ENCODE assay signal across 32 cellular contexts in genomic region chr2:74343316-74343715, GRCh38.
"Had no signal": no experiment of that assay in that cellular context is flagged by ENCODE, and none has a peak within 500 bp of the region (broad histone marks: within the 10 kb centered on the region; RNA-seq: fewer than 3 reads in every experiment).

A gene with protein sequence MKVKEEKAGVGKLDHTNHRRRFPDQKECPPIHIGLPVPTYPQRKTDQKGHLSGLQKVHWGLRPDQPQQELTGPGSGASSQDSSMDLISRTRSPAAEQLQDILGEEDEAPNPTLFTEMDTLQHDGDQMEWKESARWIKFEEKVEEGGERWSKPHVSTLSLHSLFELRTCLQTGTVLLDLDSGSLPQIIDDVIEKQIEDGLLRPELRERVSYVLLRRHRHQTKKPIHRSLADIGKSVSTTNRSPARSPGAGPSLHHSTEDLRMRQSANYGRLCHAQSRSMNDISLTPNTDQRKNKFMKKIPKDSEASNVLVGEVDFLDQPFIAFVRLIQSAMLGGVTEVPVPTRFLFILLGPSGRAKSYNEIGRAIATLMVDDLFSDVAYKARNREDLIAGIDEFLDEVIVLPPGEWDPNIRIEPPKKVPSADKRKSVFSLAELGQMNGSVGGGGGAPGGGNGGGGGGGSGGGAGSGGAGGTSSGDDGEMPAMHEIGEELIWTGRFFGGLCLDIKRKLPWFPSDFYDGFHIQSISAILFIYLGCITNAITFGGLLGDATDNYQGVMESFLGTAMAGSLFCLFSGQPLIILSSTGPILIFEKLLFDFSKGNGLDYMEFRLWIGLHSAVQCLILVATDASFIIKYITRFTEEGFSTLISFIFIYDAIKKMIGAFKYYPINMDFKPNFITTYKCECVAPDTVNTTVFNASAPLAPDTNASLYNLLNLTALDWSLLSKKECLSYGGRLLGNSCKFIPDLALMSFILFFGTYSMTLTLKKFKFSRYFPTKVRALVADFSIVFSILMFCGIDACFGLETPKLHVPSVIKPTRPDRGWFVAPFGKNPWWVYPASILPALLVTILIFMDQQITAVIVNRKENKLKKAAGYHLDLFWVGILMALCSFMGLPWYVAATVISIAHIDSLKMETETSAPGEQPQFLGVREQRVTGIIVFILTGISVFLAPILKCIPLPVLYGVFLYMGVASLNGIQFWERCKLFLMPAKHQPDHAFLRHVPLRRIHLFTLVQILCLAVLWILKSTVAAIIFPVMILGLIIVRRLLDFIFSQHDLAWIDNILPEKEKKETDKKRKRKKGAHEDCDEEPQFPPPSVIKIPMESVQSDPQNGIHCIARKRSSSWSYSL (minus strand): TSS chr2:74343416. CDS start chr2:74315023, 28,393 bp downstream.

- H3K4me3 ChIP-seq: adrenal gland, body of pancreas, breast epithelium, MG63, Peyer's patch had no signal

- H3K9me3 ChIP-seq: adrenal gland, body of pancreas, breast epithelium, MG63, Peyer's patch had no signal

- H3K27me3 ChIP-seq: adrenal gland, body of pancreas, breast epithelium, MG63, Peyer's patch had no signal

- H3K36me3 ChIP-seq: adrenal gland, breast epithelium, MG63, Peyer's patch had no signal

- H3K9me3 Mint-ChIP-seq: activated CD4-positive, alpha-beta memory T cell treated with anti-CD3 and anti-CD28 coated beads for 36 hours; activated naive CD4-positive, alpha-beta T cell treated with anti-CD3 and anti-CD28 coated beads, Interleukin-2, amount 50 U/mL, for 72 hours; WTC11 had no signal

- H3K4me1 Mint-ChIP-seq: WTC11 had no signal

- H3K27ac Mint-ChIP-seq: activated CD4-positive, alpha-beta memory T cell treated with anti-CD3 and anti-CD28 coated beads for 36 hours; activated CD8-positive, alpha-beta memory T cell treated with anti-CD3 and anti-CD28 coated beads, Interleukin-2, amount 10 ng/mL, durations not matched to agents 7 days and 5 days; WTC11 had no signal

- H3K27me3 Mint-ChIP-seq: activated CD4-positive, alpha-beta memory T cell treated with anti-CD3 and anti-CD28 coated beads for 36 hours had no signal

- ATAC-seq: activated CD8-positive, alpha-beta memory T cell treated with anti-CD3 and anti-CD28 coated beads, Interleukin-2, amount 10 ng/mL, durations not matched to agents 7 days and 5 days; activated naive CD4-positive, alpha-beta T cell treated with anti-CD3 and anti-CD28 coated beads, Interleukin-2, amount 50 U/mL, for 72 hours; body of pancreas; PC-3; SK-N-SH treated with all-trans-retinoic acid at 6 μM for 48 hours; WTC11 had no signal

- H3K27ac ChIP-seq: adrenal gland, body of pancreas, breast epithelium, Peyer's patch had no signal

- H3K4me1 ChIP-seq: adrenal gland, body of pancreas, breast epithelium, Peyer's patch had no signal

- H3K36me3 Mint-ChIP-seq: activated CD4-positive, alpha-beta memory T cell treated with anti-CD3 and anti-CD28 coated beads for 36 hours; activated CD8-positive, alpha-beta memory T cell treated with anti-CD3 and anti-CD28 coated beads, Interleukin-2, amount 10 ng/mL, durations not matched to agents 7 days and 5 days; activated naive CD4-positive, alpha-beta T cell treated with anti-CD3 and anti-CD28 coated beads, Interleukin-2, amount 50 U/mL, for 72 hours; WTC11 had no signal

- DNase-seq: activated CD4-positive, alpha-beta memory T cell treated with anti-CD3 and anti-CD28 coated beads for 36 hours; activated CD4-positive, alpha-beta T cell treated with anti-CD3 and anti-CD28 coated beads for 4 hours; activated CD4-positive, alpha-beta T cell treated with anti-CD3 and anti-CD28 coated beads, Interleukin-2, amount 50 U/mL, for 1 hour; activated CD4-positive, CD25-positive, alpha-beta regulatory T cell treated with anti-CD3 and anti-CD28 coated beads, Interleukin-2, amount 50 U/mL, for 72 hours; activated CD8-positive, alpha-beta memory T cell treated with anti-CD3 and anti-CD28 coated beads, Interleukin-2, amount 10 ng/mL, durations not matched to agents 7 days and 5 days; activated CD8-positive, alpha-beta memory T cell treated with anti-CD3 and anti-CD28 coated beads, Interleukin-2, amount 50 U/mL, for 48 hours; activated effector memory CD4-positive, alpha-beta T cell treated with Interleukin-2 at 50 U/mL for 16 hours; activated naive CD4-positive, alpha-beta T cell; activated T-cell treated with anti-CD3 and anti-CD28 coated beads, Interleukin-2, amount 50 U/mL, for 48 hours; adrenal gland; body of pancreas; Kasumi-1; KG1; MG63; NCI-H1048; NCI-H1105 treated with DMSO at 0.1 percent for 48 hours; NCI-H1436; NCI-H1694; NCI-H2029; NCI-H345; NCI-H524 treated with DMSO at 0.1 percent for 48 hours; NCI-H748 treated with DMSO at 0.1 percent for 48 hours; NK-92 treated with Interleukin-12 subunit alpha and Interleukin-12 subunit beta, amount 100 ng/mL, for 24 hours; PC-3; Peyer's patch; RPMI8226; SHP77 treated with DMSO at 0.1 percent for 48 hours; T-helper 1 cell had no signal

- H3K4me3 Mint-ChIP-seq: activated CD4-positive, alpha-beta memory T cell treated with anti-CD3 and anti-CD28 coated beads for 36 hours; activated CD8-positive, alpha-beta memory T cell treated with anti-CD3 and anti-CD28 coated beads, Interleukin-2, amount 10 ng/mL, durations not matched to agents 7 days and 5 days; WTC11 had no signal
